ENCODE assay signal across 2 cellular contexts in genomic region chr12:75944097-75944904, GRCh38.
TF ChIP-seq lines count a peak whose summit lies in the region.

No MANE protein-coding gene starts in this region.

TF ChIP-seq in GM12878, 131 proteins besides CTCF, POLR2A, EP300 and RAD21 (continued from another document):
- no peak for TF ChIP-seq SKIL (IDR thresholded peaks at IDR 0.05; ENCODE audit: low read depth, poor library complexity, severe bottlenecking)
- TF ChIP-seq ZSCAN29 (IDR thresholded peaks at IDR 0.05), result no peak
- TF ChIP-seq SREBF1 (IDR thresholded peaks at IDR 0.05; ENCODE audit: low read length), result no peak
- TF ChIP-seq ASH2L (IDR thresholded peaks at IDR 0.05; ENCODE audit: borderline replicate concordance, low read depth), result no peak
- TF ChIP-seq IKZF1 (conservative IDR thresholded peaks at IDR 0.05), result peak; percentile 80
- peak; percentile 83 for TF ChIP-seq ATF2 (IDR thresholded peaks at IDR 0.05; ENCODE audit: low read length)
- TF ChIP-seq NR2F1 (conservative IDR thresholded peaks at IDR 0.05), result peak; percentile 86
- TF ChIP-seq SP1 (IDR thresholded peaks at IDR 0.05; ENCODE audit: low read depth, low read length), result no peak
- TF ChIP-seq JUNB (IDR thresholded peaks at IDR 0.05), result peak; percentile 70
- TF ChIP-seq TCF7 (IDR thresholded peaks at IDR 0.05; ENCODE audit: borderline replicate concordance), result 0 out of 2 replicates have a peak, but pooled peaks have one; percentile 16
- TF ChIP-seq MEF2A (IDR thresholded peaks at IDR 0.05; ENCODE audit: insufficient read depth, low read depth, low read length), result 0 out of 2 replicates have a peak, but pooled peaks have one; percentile 26
- TF ChIP-seq EED (IDR thresholded peaks at IDR 0.05; ENCODE audit: low read depth), result peak; percentile 75
- TF ChIP-seq ETV6 (conservative IDR thresholded peaks at IDR 0.05 in 1 of 2, IDR thresholded peaks at IDR 0.05 in 1 of 2; ENCODE audit: borderline replicate concordance in 1 of 2, low read depth in 1 of 2), result peak in 1 of 2 experiments; percentile 98; a peak in 2 of 4 replicates
- TF ChIP-seq MTA3 (IDR thresholded peaks at IDR 0.05; ENCODE audit: borderline replicate concordance, low read length), result peak; percentile 62; the same call in 1 of the 2 replicates
- peak; percentile 55; the same call in 1 of the 2 replicates for TF ChIP-seq SPI1 (IDR thresholded peaks at IDR 0.05; ENCODE audit: borderline replicate concordance, insufficient read depth, low read depth, low read length)
- no peak for TF ChIP-seq POLR2AphosphoS5 (IDR thresholded peaks at IDR 0.05; ENCODE audit: low read length)
- TF ChIP-seq YBX1 (IDR thresholded peaks at IDR 0.05), result no peak
- peak; percentile 61 for TF ChIP-seq ATF7 (IDR thresholded peaks at IDR 0.05; ENCODE audit: low read depth)
- peak; percentile 69 for TF ChIP-seq RUNX3 (IDR thresholded peaks at IDR 0.05; ENCODE audit: low read length)
- peak; percentile 83; the same call in 2 of the 3 replicates for TF ChIP-seq POU2F2 (IDR thresholded peaks at IDR 0.05; ENCODE audit: borderline replicate concordance, low read depth, low read length)
- peak; percentile 49 to 50 for TF ChIP-seq IKZF2 (IDR thresholded peaks at IDR 0.05)
- peak; percentile 41; the same call in 1 of the 2 replicates for TF ChIP-seq DPF2 (IDR thresholded peaks at IDR 0.05)
- TF ChIP-seq RBBP5 (conservative IDR thresholded peaks at IDR 0.05), result no peak
- TF ChIP-seq REST (IDR thresholded peaks at IDR 0.05; ENCODE audit: low read depth, low read length), result no peak
- no peak for TF ChIP-seq BMI1 (IDR thresholded peaks at IDR 0.05; ENCODE audit: borderline replicate concordance)
- TF ChIP-seq GABPA (IDR thresholded peaks at IDR 0.05; ENCODE audit: low read depth), result 0 out of 2 replicates have a peak, but pooled peaks have one; percentile 7
- TF ChIP-seq ZBED1 (IDR thresholded peaks at IDR 0.05; ENCODE audit: borderline replicate concordance), result 0 out of 2 replicates have a peak, but pooled peaks have one; percentile 41
- TF ChIP-seq EGR1 (IDR thresholded peaks at IDR 0.05; ENCODE audit: borderline replicate concordance in 1 of 2, low read depth in 2 of 2, low read length in 2 of 2), result peak in 1 of 2 experiments; percentile 17; a peak in 1 of 3 replicates

TF ChIP-seq in liver, 16 proteins besides CTCF, POLR2A, EP300 and RAD21 (continued from another document):
- TF ChIP-seq ZBTB33 (IDR thresholded peaks at IDR 0.05) (peak; percentile 53), TAF1 (conservative IDR thresholded peaks at IDR 0.05) (no peak)
